In the genomic region with DNA sequence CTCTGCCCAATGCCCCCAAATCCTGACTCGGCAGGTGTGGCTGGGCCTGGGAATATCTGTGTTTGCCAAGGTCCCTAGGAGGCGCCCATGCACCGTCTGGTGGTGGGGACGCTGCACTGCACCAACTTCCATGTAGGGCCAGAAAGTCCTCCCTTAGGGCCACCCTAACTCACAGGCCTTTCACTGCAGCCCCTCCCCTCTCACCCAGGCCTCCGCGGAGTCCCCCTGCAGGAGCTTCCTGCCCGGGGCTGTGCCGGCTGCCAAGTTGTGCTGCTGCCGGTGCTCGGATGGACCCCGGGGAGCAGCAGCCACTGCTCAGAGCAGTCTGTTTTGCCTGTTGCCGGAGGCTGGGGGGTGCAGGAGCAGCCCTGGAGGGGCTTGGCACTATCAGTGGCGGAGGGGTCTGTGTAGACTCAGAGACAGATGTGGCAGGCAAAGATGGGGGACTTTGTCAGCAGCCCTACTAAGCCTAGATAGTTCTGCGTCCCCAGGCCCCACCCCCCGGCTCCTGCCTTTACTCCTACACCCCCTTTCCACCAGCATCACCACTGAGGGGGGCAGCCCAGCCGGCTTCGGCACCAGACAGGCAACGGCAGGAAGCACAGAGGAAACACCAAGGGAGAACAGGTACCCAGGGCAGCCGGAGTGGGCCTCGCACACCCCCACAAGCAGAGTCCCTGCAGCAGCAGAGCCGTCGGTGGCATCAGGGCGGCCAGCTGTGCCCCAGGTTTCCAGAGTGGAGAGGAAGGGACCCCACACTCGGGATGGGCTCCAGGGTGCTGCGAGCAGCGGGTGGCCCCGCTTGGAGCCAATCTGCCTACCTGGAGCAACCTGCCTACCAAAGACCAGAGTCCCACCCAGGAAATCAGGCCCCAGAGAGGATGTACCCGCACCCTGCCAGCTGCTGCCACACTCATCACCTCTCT, we compare ENCODE assay signal across 8 cellular contexts.
DNase-seq lines count a peak whose midpoint lies in the region; ATAC-seq lines count a peak whose summit lies in the region.

No MANE protein-coding gene starts in this region.

- H3K4me1 ChIP-seq in ES-I3 (ENCODE audit: insufficient read depth, low read length), result peaks cover 10% of the 10 kb centered on the region

- no peaks in the 10 kb centered on the region for H3K9me3 ChIP-seq in ES-I3 (ENCODE audit: control insufficient read depth, insufficient read depth, low read length)

- in situ Hi-C loops in KBM-7 (cut with MboI; ENCODE audit: low pct_unique_long_range_greater_than_20kb, low sequenced_read_pairs), result no loop called here

- H3K36me3 ChIP-seq in ES-I3 (ENCODE audit: insufficient read depth, low read length), result no peaks in the 10 kb centered on the region

- DNase-seq in KBM-7 (peak; percentile 21), astrocyte of the hippocampus (ENCODE audit: low read depth, low spot score) (peak; percentile 61), iPS-NIHi11 (ENCODE audit: low spot score) (peak; percentile 92), stromal cell of bone marrow (ENCODE audit: low read depth) (peak; percentile 2), mesenteric fat pad (ENCODE audit: low spot score) (no peak), NK-92 (lab: John Stamatoyannopoulos, UW; ENCODE audit: unreplicated experiment) (no peak)

- H3K9ac ChIP-seq in ES-I3 (ENCODE audit: low read depth, low read length), result peak overlapping the region; percentile 5; the same call in 1 of the 2 replicates

- no peak for ATAC-seq in HG03439 (IDR thresholded peaks at IDR 0.05; ENCODE audit: unreplicated experiment)

Comparison
In these comparisons a context has a peak if more than half of its experiments do, and no peak if none do; other contexts are left out.
1. DNase-seq: peak in KBM-7 (single experiment), astrocyte of the hippocampus (single experiment), iPS-NIHi11 (single experiment) and stromal cell of bone marrow (single experiment); none in mesenteric fat pad (single experiment) and NK-92 (single experiment).